In genomic region chr6:55578537-55579363, GRCh38 we compare ENCODE assay signal across 9 cellular contexts. TPM values are rescaled to one million over a fixed set of nuclear protein-coding genes. Genes with fewer than 3 reads are reported as not detected.
DNase-seq lines count a peak whose midpoint lies in the region; TF ChIP-seq lines count a peak whose summit lies in the region.
"Had no signal": no experiment of that assay in that cellular context is flagged by ENCODE, and none has a peak within 500 bp of the region (broad histone marks: within the 10 kb centered on the region; RNA-seq: fewer than 3 reads in every experiment).

HMGCLL1 (minus strand) TSS chr6:55579192; CDS start chr6:55579055, 137 bp downstream.

- intact Hi-C loops in esophagus muscularis mucosa (cut with DNase I) = no loop called here

- H3K36me3 Mint-ChIP-seq in mesothelial cell of epicardium = no peaks in the 10 kb centered on the region

- TF ChIP-seq CTCF in esophagus muscularis mucosa (IDR thresholded peaks at IDR 0.05) (no peak), mesothelial cell of epicardium (IDR thresholded peaks at IDR 0.05; ENCODE audit: unreplicated experiment) (no peak)

- peak within 1 kb of the TSS in 2 of 4 donors; percentile 48 to 65 for H3K27ac ChIP-seq in esophagus muscularis mucosa (replicated peaks in 1 of 4)
- no peak within 1 kb of the TSS for H3K27ac ChIP-seq in urinary bladder (ENCODE audit: low read depth)
- H3K27ac ChIP-seq: SK-N-MC had no signal

- H3K9me3 ChIP-seq in esophagus muscularis mucosa = peaks cover 0 to 2% (median 1%) of the 10 kb centered on the region in 4 donors

- H3K4me1 ChIP-seq in esophagus muscularis mucosa (peaks cover 3 to 9% (median 8%) of the 10 kb centered on the region in 4 donors), urinary bladder (ENCODE audit: insufficient read depth) (no peaks in the 10 kb centered on the region)

- no peaks in the 10 kb centered on the region for H3K36me3 ChIP-seq in esophagus muscularis mucosa
- H3K36me3 ChIP-seq in urinary bladder (ENCODE audit: insufficient read depth) = no peaks in the 10 kb centered on the region

- H3K27ac Mint-ChIP-seq in mesothelial cell of epicardium = peak within 1 kb of the TSS; percentile 35

- peaks cover 0 to 9% (median 3%) of the 10 kb centered on the region in 4 donors for H3K27me3 ChIP-seq in esophagus muscularis mucosa

- DNase-seq in COLO668 (lab: John Stamatoyannopoulos, UW; ENCODE audit: unreplicated experiment) (peak; percentile 17), NCI-H510A treated with DMSO at 0.1 percent for 48 hours (lab: John Stamatoyannopoulos, UW) (peak; percentile 97), esophagus muscularis mucosa (ENCODE audit: extremely low spot score) (no peak), mesothelial cell of epicardium (ENCODE audit: low spot score in 2 of 2, unreplicated experiment in 2 of 2) (peak; percentile 35 to 71), activated T-cell treated with anti-CD3 and anti-CD28 coated beads for 4 hours (no peak), activated gamma-delta T cell (lab: John Stamatoyannopoulos, UW) (no peak)
- DNase-seq in activated CD8-positive, alpha-beta memory T cell treated with anti-CD3 and anti-CD28 coated beads, Interleukin-2, amount 50 U/mL, for 4 hours = no peak

- H3K27me3 Mint-ChIP-seq in mesothelial cell of epicardium (ENCODE audit: low read depth) = peaks cover 39% of the 10 kb centered on the region

- peak within 1 kb of the TSS; percentile 83 for H3K4me3 Mint-ChIP-seq in mesothelial cell of epicardium

- no peak for TF ChIP-seq POLR2A in esophagus muscularis mucosa (IDR thresholded peaks at IDR 0.05; ENCODE audit: low read depth)

- H3K4me3 ChIP-seq in esophagus muscularis mucosa (peak within 1 kb of the TSS; percentile 50 to 60 (median 54)), urinary bladder (ENCODE audit: low read depth, low read length) (peak within 1 kb of the TSS; percentile 45)
- H3K4me3 ChIP-seq: SK-N-MC had no signal

- TF ChIP-seq EP300 in esophagus muscularis mucosa (IDR thresholded peaks at IDR 0.05) = no peak

- 7% methylated on average over 41 of the region's 49 CpGs for WGBS in esophagus muscularis mucosa
- WGBS in urinary bladder = 7% methylated on average over 49 of the region's 49 CpGs

- H3K9me3 Mint-ChIP-seq in mesothelial cell of epicardium = no peaks in the 10 kb centered on the region

- H3K4me1 Mint-ChIP-seq in mesothelial cell of epicardium = peaks cover 10% of the 10 kb centered on the region

RNA-seq across cellular contexts. Expression of gene HMGCLL1, which starts in this region (rescaled TPM):
- total RNA-seq in esophagus muscularis mucosa = 1 to 10 TPM in 3 of 4 donors, under 1 TPM in 1; 0.83 to 4.3 (median 1.6) TPM
- total RNA-seq in mesothelial cell of epicardium = 1.7 to 3.5 TPM (median 2.4 TPM) in 3 replicates
- 14.6 TPM for total RNA-seq in urinary bladder
- 2.5 TPM for polyA plus RNA-seq in urinary bladder

Comparison
In these comparisons a context has a peak if more than half of its experiments do, and no peak if none do; other contexts are left out.
1. DNase-seq: peak in COLO668 (single experiment), NCI-H510A treated with DMSO at 0.1 percent for 48 hours (single experiment) and mesothelial cell of epicardium (2 of 2); none in esophagus muscularis mucosa (single experiment), activated T-cell treated with anti-CD3 and anti-CD28 coated beads for 4 hours (single experiment), activated CD8-positive, alpha-beta memory T cell treated with anti-CD3 and anti-CD28 coated beads, Interleukin-2, amount 50 U/mL, for 4 hours (single experiment) and activated gamma-delta T cell (single experiment).